22 cellular contexts compared by ENCODE assay signal in the genomic region with DNA sequence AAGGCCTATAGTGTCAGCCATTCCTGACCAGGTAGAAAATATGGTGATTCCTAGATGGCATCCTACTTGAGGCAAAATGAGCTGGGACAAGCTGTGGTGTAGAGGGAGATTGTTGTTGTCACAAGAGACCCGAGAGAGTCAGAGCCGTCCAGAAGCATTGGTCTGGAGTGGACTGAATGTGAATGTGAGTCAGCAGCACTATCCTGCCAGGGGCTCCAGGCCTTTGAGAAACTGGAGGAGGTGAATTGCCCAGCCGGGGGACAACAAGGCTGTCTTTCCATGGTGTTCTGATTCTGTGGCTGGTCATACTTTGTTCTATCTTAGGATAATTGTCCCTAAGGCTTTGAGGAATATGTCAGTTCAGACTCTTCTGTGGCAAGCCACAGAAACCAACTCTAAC. TPM values are rescaled to one million over a fixed set of nuclear protein-coding genes. Genes with fewer than 3 reads are reported as not detected.
DNase-seq lines count a peak whose midpoint lies in the region; ATAC-seq and TF ChIP-seq lines count a peak whose summit lies in the region.
"Had no signal": no experiment of that assay in that cellular context is flagged by ENCODE, and none has a peak within 500 bp of the region (broad histone marks: within the 10 kb centered on the region; RNA-seq: fewer than 3 reads in every experiment).

No MANE protein-coding gene starts in this region.

- CTCF ChIA-PET in MCF 10A (lab: Yijun Ruan, JAX) = interaction anchor here (0.7 to 6.4 kb wide), 7 partner anchors 12 to 65 kb away, joined by 3 to 54 read pairs (median 5); no protein-coding TSS in a partner anchor

- H3K4me1 Mint-ChIP-seq in MCF 10A (ENCODE audit: insufficient read depth, unreplicated experiment) (peaks cover 21% of the 10 kb centered on the region), glutamatergic neuron (ENCODE audit: low read depth, unreplicated experiment) (peaks cover 25% of the 10 kb centered on the region)

- H3K9me3 Mint-ChIP-seq in MCF 10A (ENCODE audit: unreplicated experiment) = no peaks in the 10 kb centered on the region
- H3K9me3 Mint-ChIP-seq in glutamatergic neuron (ENCODE audit: unreplicated experiment) = peaks cover 8% of the 10 kb centered on the region

- H3K27ac ChIP-seq in breast epithelium (no peak overlapping the region), thoracic aorta (peak overlapping the region; percentile 27 to 50)
- H3K27ac ChIP-seq: 22Rv1, left lung, upper lobe of left lung had no signal

- no TSS peak for BruUV-seq in MCF 10A (replicated peaks; lab: Mats Ljungman, UMichigan)

- ATAC-seq in thoracic aorta (ENCODE audit: insufficient number of reproducible peaks, low FRiP score, low read depth) = no peak
- ATAC-seq: left lung had no signal

- H3K27me3 Mint-ChIP-seq in MCF 10A (ENCODE audit: insufficient read depth, unreplicated experiment) (no peaks in the 10 kb centered on the region), glutamatergic neuron (ENCODE audit: unreplicated experiment) (no peaks in the 10 kb centered on the region)

- H3K36me3 Mint-ChIP-seq in MCF 10A (ENCODE audit: insufficient read depth, unreplicated experiment) (no peaks in the 10 kb centered on the region), glutamatergic neuron (ENCODE audit: unreplicated experiment) (no peaks in the 10 kb centered on the region)

- POLR2A ChIA-PET in MCF 10A (lab: Yijun Ruan, JAX) = interaction anchor here (1.0 to 4.3 kb wide), 4 partner anchors 16 to 48 kb away, joined by 3 to 53 read pairs (median 16); a partner anchor contains a TSS

- H3K36me3 ChIP-seq in breast epithelium = no peaks in the 10 kb centered on the region
- H3K36me3 ChIP-seq in adipocyte (ENCODE audit: control insufficient read depth, insufficient read depth, low read length, severe bottlenecking) = no peaks in the 10 kb centered on the region
- no peaks in the 10 kb centered on the region for H3K36me3 ChIP-seq in thoracic aorta
- H3K36me3 ChIP-seq: left lung, upper lobe of left lung had no signal

- H3K4me1 ChIP-seq in breast epithelium (no peaks in the 10 kb centered on the region), adipocyte (ENCODE audit: control insufficient read depth, insufficient read depth, low read length) (peaks cover 48% of the 10 kb centered on the region), thoracic aorta (ENCODE audit: control insufficient read depth in 1 of 2, low read depth in 2 of 2) (peaks cover 14 to 24% of the 10 kb centered on the region in 2 donors)

- intact Hi-C loops in MCF 10A (cut with micrococcal nuclease) = no loop called here
- intact Hi-C loops in breast epithelium (cut with DNase I; ENCODE audit: low total_unique reads) = no loop called here

- H3K27me3 ChIP-seq in breast epithelium = no peaks in the 10 kb centered on the region
- no peaks in the 10 kb centered on the region for H3K27me3 ChIP-seq in adipocyte (replicated peaks; ENCODE audit: control insufficient read depth, insufficient read depth, low read length)
- H3K27me3 ChIP-seq in thoracic aorta (replicated peaks; ENCODE audit: insufficient read depth) = no peaks in the 10 kb centered on the region
- H3K27me3 ChIP-seq: left lung, upper lobe of left lung had no signal

- TF ChIP-seq POLR2A in breast epithelium (IDR thresholded peaks at IDR 0.05) = no peak

- peak overlapping the region; percentile 53 for H3K9ac ChIP-seq in adipocyte (ENCODE audit: low read length)

- no peak for DNase-seq in MCF 10A (ENCODE audit: unreplicated experiment)
- no peak for DNase-seq in breast epithelium (ENCODE audit: low spot score in 2 of 2)
- DNase-seq in adipocyte (ENCODE audit: low read depth) = peak; percentile 63
- DNase-seq in fibroblast of the aortic adventitia (ENCODE audit: low read depth) = peak; percentile 69
- no peak for DNase-seq in thoracic aorta (ENCODE audit: low spot score)
- DNase-seq in glutamatergic neuron = no peak
- DNase-seq in activated CD8-positive, alpha-beta memory T cell treated with anti-CD3 and anti-CD28 coated beads for 24 hours = no peak
- no peak for DNase-seq in SHP77 treated with DMSO at 0.1 percent for 48 hours (lab: John Stamatoyannopoulos, UW)
- DNase-seq: amygdala; CD4-positive, CD25-positive, alpha-beta regulatory T cell; cortex of kidney; DMS79; H7; Karpas-422; left lung; NCI-H1694; NCI-H345; SIG-M5; T-helper 2 cell; upper lobe of left lung had no signal

- H3K4me3 Mint-ChIP-seq in MCF 10A (ENCODE audit: unreplicated experiment) (no peak overlapping the region), glutamatergic neuron (ENCODE audit: unreplicated experiment) (no peak overlapping the region)
- H3K4me3 Mint-ChIP-seq: CD4-positive, CD25-positive, alpha-beta regulatory T cell had no signal

- no peak for TF ChIP-seq CTCF in MCF 10A (IDR thresholded peaks at IDR 0.05; ENCODE audit: unreplicated experiment)
- TF ChIP-seq CTCF in breast epithelium (IDR thresholded peaks at IDR 0.05) = no peak
- no peak for TF ChIP-seq CTCF in fibroblast of the aortic adventitia (IDR thresholded peaks at IDR 0.05; ENCODE audit: insufficient read depth, low read length)
- TF ChIP-seq CTCF in thoracic aorta (IDR thresholded peaks at IDR 0.05) = no peak
- TF ChIP-seq CTCF in glutamatergic neuron (IDR thresholded peaks at IDR 0.05; ENCODE audit: partially characterized antibody, unreplicated experiment) = no peak

- H3K27ac Mint-ChIP-seq in MCF 10A (ENCODE audit: low read depth, unreplicated experiment) (peak overlapping the region; percentile 79), glutamatergic neuron (ENCODE audit: unreplicated experiment) (no peak overlapping the region)
- H3K27ac Mint-ChIP-seq: CD4-positive, CD25-positive, alpha-beta regulatory T cell had no signal

- H3K4me3 ChIP-seq in breast epithelium (no peak overlapping the region), adipocyte (ENCODE audit: low read length) (peak overlapping the region; percentile 55), fibroblast of the aortic adventitia (ENCODE audit: low read depth, low read length) (no peak overlapping the region), thoracic aorta (no peak overlapping the region)
- H3K4me3 ChIP-seq: left lung, skin epidermis, upper lobe of left lung had no signal

- no peaks in the 10 kb centered on the region for H3K9me3 ChIP-seq in breast epithelium
- H3K9me3 ChIP-seq in adipocyte (ENCODE audit: control insufficient read depth, low read length) = no peaks in the 10 kb centered on the region
- H3K9me3 ChIP-seq in thoracic aorta = no peaks in the 10 kb centered on the region
- H3K9me3 ChIP-seq: left lung, upper lobe of left lung had no signal

RNA-seq across cellular contexts. Expression of a gene that starts 29.4 kb away (rescaled TPM):
- total RNA-seq in MCF 10A (2022) (21.6 and 21.8 TPM in 2 replicates), breast epithelium (10 to 100 TPM; 18.1 to 39.1 (median 34.4) TPM), fibroblast of the aortic adventitia (ENCODE audit: low replicate concordance) (31.5 and 92.3 TPM in 2 replicates), thoracic aorta (10 to 100 TPM; 23.8 to 33.6 TPM), glutamatergic neuron (ENCODE audit: unreplicated experiment) (129 TPM)

RNA-seq across cellular contexts. Expression of a gene that starts 34.8 kb away (rescaled TPM):
- total RNA-seq in MCF 10A (2022) (12.2 and 14.1 TPM in 2 replicates), breast epithelium (10 to 100 TPM in 2 of 3 donors, 1 to 10 TPM in 1; 9.9 to 15.4 (median 10.4) TPM), fibroblast of the aortic adventitia (ENCODE audit: low replicate concordance) (7.6 and 24.1 TPM in 2 replicates), thoracic aorta (1 to 10 TPM; 4.1 to 4.7 TPM), glutamatergic neuron (ENCODE audit: unreplicated experiment) (8.1 TPM)

Comparison
In these comparisons a context has a peak if more than half of its experiments do, and no peak if none do; other contexts are left out.
1. DNase-seq: peak in adipocyte (single experiment) and fibroblast of the aortic adventitia (single experiment); none in MCF 10A (single experiment), breast epithelium (0 of 2), thoracic aorta (single experiment), glutamatergic neuron (single experiment), activated CD8-positive, alpha-beta memory T cell treated with anti-CD3 and anti-CD28 coated beads for 24 hours (single experiment) and SHP77 treated with DMSO at 0.1 percent for 48 hours (single experiment).
2. H3K27ac ChIP-seq: peak in thoracic aorta (2 of 2); none in breast epithelium (0 of 2).